ENCODE assay signal across 8 cellular contexts in the genomic region with DNA sequence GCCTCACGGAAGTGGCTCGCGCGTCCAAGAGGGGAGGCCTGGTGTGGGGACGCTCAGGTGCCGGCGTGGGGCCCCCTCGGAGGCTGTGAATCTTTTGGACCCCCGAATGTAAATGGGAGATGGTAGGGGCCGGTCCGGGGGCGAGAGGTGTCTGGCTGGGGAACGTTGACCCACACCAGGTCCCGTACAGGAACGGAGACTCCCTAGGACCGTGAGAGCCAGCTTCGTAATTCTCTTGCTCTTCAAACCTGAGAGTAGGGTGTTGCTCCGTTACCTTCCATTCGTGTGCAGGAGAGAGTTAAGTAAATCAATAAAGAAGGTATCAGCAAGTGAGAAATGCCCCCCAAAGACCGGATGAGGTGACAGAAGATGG. TPM values are rescaled to one million over a fixed set of nuclear protein-coding genes. Genes with fewer than 3 reads are reported as not detected.
DNase-seq lines count a peak whose midpoint lies in the region; ATAC-seq and TF ChIP-seq lines count a peak whose summit lies in the region.

No MANE protein-coding gene starts in this region.

- H4K20me1 ChIP-seq in SU-DHL-6 (ENCODE audit: low read depth, low read length): no peaks in the 10 kb centered on the region

- H3K4me2 ChIP-seq in SU-DHL-6 (ENCODE audit: low read depth, low read length, poor library complexity, severe bottlenecking): peak overlapping the region; percentile 62

- peak overlapping the region; percentile 65 for H3K4me3 ChIP-seq in SU-DHL-6 (ENCODE audit: insufficient read depth, low read length, poor library complexity, severe bottlenecking)
- peak overlapping the region; percentile 97 for H3K4me3 ChIP-seq in fibroblast of the aortic adventitia (ENCODE audit: low read depth, low read length)
- H3K4me3 ChIP-seq in rectal smooth muscle tissue (ENCODE audit: low read length): peak overlapping the region; percentile 97

- no peaks in the 10 kb centered on the region for H3K9me3 Mint-ChIP-seq in activated CD4-positive, alpha-beta T cell treated with anti-CD3 and anti-CD28 coated beads, Interleukin-2, amount 10 ng/mL, durations not matched to agents 24 days and 14 days

- peak overlapping the region; percentile 96 for H3K27ac Mint-ChIP-seq in activated CD4-positive, alpha-beta T cell treated with anti-CD3 and anti-CD28 coated beads, Interleukin-2, amount 10 ng/mL, durations not matched to agents 24 days and 14 days

- H3K27me3 ChIP-seq in SU-DHL-6 (ENCODE audit: low read length): no peaks in the 10 kb centered on the region
- no peaks in the 10 kb centered on the region for H3K27me3 ChIP-seq in rectal smooth muscle tissue (ENCODE audit: control insufficient read depth, insufficient read depth, low read length)

- ATAC-seq in GM18861 (IDR thresholded peaks at IDR 0.05; ENCODE audit: unreplicated experiment): no peak

- no peaks in the 10 kb centered on the region for H3K9me3 ChIP-seq in SU-DHL-6 (ENCODE audit: insufficient read depth, low read length)

- peaks cover 73% of the 10 kb centered on the region for H3K4me1 Mint-ChIP-seq in activated CD4-positive, alpha-beta T cell treated with anti-CD3 and anti-CD28 coated beads, Interleukin-2, amount 10 ng/mL, durations not matched to agents 24 days and 14 days

- no peaks in the 10 kb centered on the region for H3K36me3 ChIP-seq in SU-DHL-6 (ENCODE audit: low read length)
- no peaks in the 10 kb centered on the region for H3K36me3 ChIP-seq in rectal smooth muscle tissue (ENCODE audit: control insufficient read depth, insufficient read depth, low read length)

- peaks cover 17% of the 10 kb centered on the region for H3F3A ChIP-seq in SU-DHL-6 (ENCODE audit: insufficient read depth)

- H3K27ac ChIP-seq in SU-DHL-6 (ENCODE audit: low read depth, low read length) (peak overlapping the region; percentile 71), rectal smooth muscle tissue (ENCODE audit: low read depth, low read length) (peak overlapping the region; percentile 95)

- H2AFZ ChIP-seq in SU-DHL-6 (ENCODE audit: low read depth, low read length, severe bottlenecking): peak overlapping the region; percentile 71

- intact Hi-C loops in activated CD4-positive, alpha-beta T cell treated with anti-CD3 and anti-CD28 coated beads, Interleukin-2, amount 10 ng/mL, durations not matched to agents 24 days and 14 days (cut with micrococcal nuclease): loop anchor here (2.0 kb wide), 4 partner anchors 16 to 160 kb away; a partner anchor contains a TSS

- H3K4me3 Mint-ChIP-seq in activated CD4-positive, alpha-beta T cell treated with anti-CD3 and anti-CD28 coated beads, Interleukin-2, amount 10 ng/mL, durations not matched to agents 24 days and 14 days: peak overlapping the region; percentile 89

- no peaks in the 10 kb centered on the region for H3K27me3 Mint-ChIP-seq in activated CD4-positive, alpha-beta T cell treated with anti-CD3 and anti-CD28 coated beads, Interleukin-2, amount 10 ng/mL, durations not matched to agents 24 days and 14 days

- peaks cover 40% of the 10 kb centered on the region for H3K4me1 ChIP-seq in rectal smooth muscle tissue (ENCODE audit: control insufficient read depth, insufficient read depth, low read length)

- TF ChIP-seq CTCF in SU-DHL-6 (IDR thresholded peaks at IDR 0.05; ENCODE audit: insufficient read depth, low read length, poor library complexity, severe bottlenecking) (no peak), fibroblast of the aortic adventitia (IDR thresholded peaks at IDR 0.05; ENCODE audit: insufficient read depth, low read length) (no peak)

- no peaks in the 10 kb centered on the region for H3K9me2 ChIP-seq in SU-DHL-6 (replicated peaks; ENCODE audit: insufficient read depth, low read length)

- H3K36me3 Mint-ChIP-seq in activated CD4-positive, alpha-beta T cell treated with anti-CD3 and anti-CD28 coated beads, Interleukin-2, amount 10 ng/mL, durations not matched to agents 24 days and 14 days (ENCODE audit: low read depth): peaks cover 50% of the 10 kb centered on the region

- no peak for DNase-seq in activated CD4-positive, alpha-beta T cell treated with anti-CD3 and anti-CD28 coated beads, Interleukin-2, amount 10 ng/mL, durations not matched to agents 24 days and 14 days
- no peak for DNase-seq in activated CD4-positive, alpha-beta T cell treated with anti-CD3 and anti-CD28 coated beads for 4 hours
- DNase-seq in fibroblast of the aortic adventitia (ENCODE audit: low read depth) (no peak), AG08396 (ENCODE audit: low spot score) (no peak)
- no peak for DNase-seq in activated CD4-positive, alpha-beta T cell treated with anti-CD3 and anti-CD28 coated beads for 1 hour

- H3K9ac ChIP-seq in SU-DHL-6 (ENCODE audit: low read length): peak overlapping the region; percentile 74
- peak overlapping the region; percentile 53 for H3K9ac ChIP-seq in rectal smooth muscle tissue (ENCODE audit: low read length)

- peaks cover 25% of the 10 kb centered on the region for H3K79me2 ChIP-seq in SU-DHL-6 (ENCODE audit: insufficient read depth, low read length)

RNA-seq across cellular contexts. Expression of a gene that starts 0.5 kb away (rescaled TPM):
- 20.9 and 26.5 TPM in 2 replicates for total RNA-seq in activated CD4-positive, alpha-beta T cell treated with anti-CD3 and anti-CD28 coated beads, Interleukin-2, amount 10 ng/mL, durations not matched to agents 24 days and 14 days
- 31.6 and 49.8 TPM in 2 replicates for total RNA-seq in fibroblast of the aortic adventitia (ENCODE audit: low replicate concordance)

RNA-seq across cellular contexts. Expression of a gene that starts 0.9 kb away (rescaled TPM):
- 10.8 and 12.3 TPM in 2 replicates for total RNA-seq in activated CD4-positive, alpha-beta T cell treated with anti-CD3 and anti-CD28 coated beads, Interleukin-2, amount 10 ng/mL, durations not matched to agents 24 days and 14 days
- total RNA-seq in fibroblast of the aortic adventitia (ENCODE audit: low replicate concordance): 21.6 and 30.2 TPM in 2 replicates
